In genomic region chr19:58473775-58474174, GRCh38 we compare ENCODE assay signal across 26 cellular contexts. TPM values are rescaled to one million over a fixed set of nuclear protein-coding genes. Genes with fewer than 3 reads are reported as not detected.
DNase-seq lines count a peak whose midpoint lies in the region; ATAC-seq, FAIRE-seq and TF ChIP-seq lines count a peak whose summit lies in the region.
"Had no signal": no experiment of that assay in that cellular context is flagged by ENCODE, and none has a peak within 500 bp of the region (broad histone marks: within the 10 kb centered on the region; RNA-seq: fewer than 3 reads in every experiment).

No MANE protein-coding gene starts in this region.

- no peak overlapping the region for H3K9ac ChIP-seq in SK-N-SH
- H3K9ac ChIP-seq in GM12878 (ENCODE audit: control insufficient read depth, insufficient read depth, low read length) = no peak overlapping the region
- no peak overlapping the region for H3K9ac ChIP-seq in kidney (ENCODE audit: low read length in 2 of 2)

- H3K4me3 ChIP-seq in SK-N-SH (ENCODE audit: low read depth in 2 of 2, low read length in 1 of 2) = no peak overlapping the region
- no peak overlapping the region for H3K4me3 ChIP-seq in GM12878
- no peak overlapping the region for H3K4me3 ChIP-seq in kidney (ENCODE audit: low read length in 2 of 2)
- H3K4me3 ChIP-seq: ascending aorta, heart left ventricle, pancreas, right lobe of liver, SJCRH30, tibial nerve had no signal

- no peak for TF ChIP-seq CTCF in SK-N-SH (IDR thresholded peaks at IDR 0.05)
- no peak for TF ChIP-seq CTCF in HFFc6 (IDR thresholded peaks at IDR 0.05)
- no peak for TF ChIP-seq CTCF in GM12878 (IDR thresholded peaks at IDR 0.05 in 2 of 3, conservative IDR thresholded peaks at IDR 0.05 in 1 of 3; ENCODE audit: control insufficient read depth in 2 of 3, extremely low read depth in 1 of 3, insufficient read depth in 1 of 3, low read depth in 3 of 3, low read length in 3 of 3)
- no peak for TF ChIP-seq CTCF in nephron (IDR thresholded peaks at IDR 0.05; ENCODE audit: unreplicated experiment in 3 of 3)
- TF ChIP-seq CTCF in kidney (IDR thresholded peaks at IDR 0.05; ENCODE audit: borderline replicate concordance, extremely low read depth, insufficient read depth) = no peak

- H3K4me1 ChIP-seq in SK-N-SH (ENCODE audit: control insufficient read depth in 1 of 2, insufficient read depth in 2 of 2, low read depth in 1 of 2, low read length in 1 of 2) (peaks cover 0 to 33% of the 10 kb centered on the region in 2 experiments; a peak in 1 of 4 replicates), GM12878 (ENCODE audit: control insufficient read depth, insufficient read depth, low read length) (peaks cover 21% of the 10 kb centered on the region), kidney (ENCODE audit: control insufficient read depth in 1 of 2, insufficient read depth in 1 of 2, low read depth in 1 of 2, low read length in 2 of 2) (peaks cover 11 to 12% of the 10 kb centered on the region in 2 donors)
- H3K4me1 ChIP-seq: BE2C had no signal

- CTCF ChIA-PET in SK-N-SH (lab: Yijun Ruan, JAX) (no interaction called here), GM12878 (lab: Yijun Ruan, JAX) (no interaction called here)

- H3K4me2 ChIP-seq in SK-N-SH (no peak overlapping the region), GM12878 (ENCODE audit: control insufficient read depth, insufficient read depth) (no peak overlapping the region)

- H3K4me3 Mint-ChIP-seq in HFFc6 (no peak overlapping the region; the same call in 1 of the 2 replicates), nephron (peak overlapping the region; percentile 68 to 96 (median 92))

- H3K9me3 Mint-ChIP-seq in HFFc6 (no peaks in the 10 kb centered on the region), nephron (no peaks in the 10 kb centered on the region)
- H3K9me3 Mint-ChIP-seq: H9; stimulated activated memory B cell treated with anti-CD40 and anti-IgM and Interleukin-4, amounts not matched to agents 10 μg/mL and 1 μg/mL and 100 μg/mL, for 72 hours had no signal

- RAD21 ChIA-PET in GM12878 (lab: Charles Lee; ENCODE audit: unreplicated experiment) = no interaction called here

- H3K27ac ChIP-seq in SK-N-SH (ENCODE audit: low read depth in 2 of 2, low read length in 1 of 2) (no peak overlapping the region; a peak in 1 of 4 replicates), GM12878 (ENCODE audit: control insufficient read depth, insufficient read depth) (no peak overlapping the region), kidney (ENCODE audit: low read depth in 2 of 2, low read length in 2 of 2) (no peak overlapping the region)
- H3K27ac ChIP-seq: ascending aorta, heart left ventricle, pancreas, right lobe of liver, SJCRH30 had no signal

- TF ChIP-seq RAD21 in SK-N-SH (IDR thresholded peaks at IDR 0.05; ENCODE audit: low read length) = no peak
- TF ChIP-seq RAD21 in GM12878 (IDR thresholded peaks at IDR 0.05; ENCODE audit: insufficient read depth, low read depth, low read length) = no peak

- SMC1A ChIA-PET in GM12878 (lab: Charles Lee; ENCODE audit: uncharacterized antibody, unreplicated experiment) = interaction anchor here (0.9 to 1.3 kb wide), 2 partner anchors 15 to 22 kb away, joined by 3 read pairs; partner anchors contain the start of gene ZNF324B

- no peaks in the 10 kb centered on the region for H3K27me3 ChIP-seq in SK-N-SH (ENCODE audit: insufficient read depth)
- H3K27me3 ChIP-seq in GM12878 (replicated peaks in 1 of 2; ENCODE audit: control insufficient read depth in 2 of 2, insufficient read depth in 2 of 2, low read length in 1 of 2) = no peaks in the 10 kb centered on the region
- H3K27me3 ChIP-seq: ascending aorta, BE2C, heart left ventricle, pancreas, right lobe of liver, SJCRH30, tibial nerve had no signal

- H3K9me3 ChIP-seq in SK-N-SH (no peaks in the 10 kb centered on the region), GM12878 (replicated peaks; ENCODE audit: control insufficient read depth, insufficient read depth, low read length) (no peaks in the 10 kb centered on the region), kidney (ENCODE audit: control insufficient read depth in 1 of 2, low read length in 2 of 2) (no peaks in the 10 kb centered on the region)
- H3K9me3 ChIP-seq: ascending aorta, BE2C, heart left ventricle, pancreas, right lobe of liver, SJCRH30, tibial nerve had no signal

- peak; percentile 60; the same call in 1 of the 2 replicates for TF ChIP-seq POLR2A in GM12878 (IDR thresholded peaks at IDR 0.05; ENCODE audit: low read depth, low read length)

- H2AFZ ChIP-seq in SK-N-SH (ENCODE audit: low read depth) = no peak overlapping the region
- H2AFZ ChIP-seq in GM12878 (ENCODE audit: control insufficient read depth, low read depth, low read length) = no peak overlapping the region

- POLR2A ChIA-PET in SK-N-SH (lab: Yijun Ruan, JAX) (no interaction called here), GM12878 (lab: Charles Lee) (no interaction called here)

- H3K27me3 Mint-ChIP-seq in HFFc6 (ENCODE audit: insufficient read depth) (peaks cover 3% of the 10 kb centered on the region; the same call in 1 of the 2 replicates), nephron (ENCODE audit: low read depth) (no peaks in the 10 kb centered on the region)
- H3K27me3 Mint-ChIP-seq: stimulated activated memory B cell treated with anti-CD40 and anti-IgM and Interleukin-4, amounts not matched to agents 10 μg/mL and 1 μg/mL and 100 μg/mL, for 72 hours had no signal

- TF ChIP-seq EP300 in SK-N-SH (IDR thresholded peaks at IDR 0.05; ENCODE audit: borderline replicate concordance in 1 of 2, low read depth in 1 of 2, low read length in 1 of 2) (no peak), GM12878 (IDR thresholded peaks at IDR 0.05; ENCODE audit: borderline replicate concordance in 1 of 2, control insufficient read depth in 1 of 2, low read depth in 2 of 2, low read length in 2 of 2) (no peak)

- no peak for DNase-seq in SK-N-SH
- DNase-seq in HFFc6 = no peak
- no peak for DNase-seq in GM12878 (ENCODE audit: low read depth, low spot score)
- DNase-seq in left cardiac atrium = no peak
- no peak for DNase-seq in superior temporal gyrus (ENCODE audit: extremely low spot score)
- no peak for DNase-seq in kidney
- DNase-seq: 8988T; activated CD4-positive, alpha-beta T cell treated with anti-CD3 and anti-CD28 coated beads for 1 hour; activated naive CD4-positive, alpha-beta T cell; BE2C; H9; heart left ventricle; NCI-H1436; NCI-H774; pancreas; SJCRH30; stimulated activated CD4-positive, alpha-beta T cell treated with anti-CD3 and anti-CD28 coated beads, Interleukin-15, amount 100 ng/mL, for 24 hours had no signal

- H3K36me3 Mint-ChIP-seq in HFFc6 (ENCODE audit: low read depth) (no peaks in the 10 kb centered on the region; the same call in none of the 2 replicates), nephron (ENCODE audit: low read depth) (peaks cover 11% of the 10 kb centered on the region)

- BruUV-seq in GM12878 (replicated peaks; lab: Mats Ljungman, UMichigan) = no TSS peak

- H3K27ac Mint-ChIP-seq in HFFc6 (peak overlapping the region; percentile 96), nephron (peak overlapping the region in 1 of 3 experiments; percentile 62)
- H3K27ac Mint-ChIP-seq: H9; stimulated activated memory B cell treated with anti-CD40 and anti-IgM and Interleukin-4, amounts not matched to agents 10 μg/mL and 1 μg/mL and 100 μg/mL, for 72 hours had no signal

- in situ Hi-C loops in GM12878 (cut with MboI) = no loop called here

- H3K4me1 Mint-ChIP-seq in HFFc6 (ENCODE audit: low read depth) (peaks cover 29% of the 10 kb centered on the region), nephron (peaks cover 6% of the 10 kb centered on the region)

- intact Hi-C loops in GM12878 (cut with micrococcal nuclease; ENCODE audit: unreplicated experiment) (no loop called here), left cardiac atrium (cut with DNase I) (no loop called here), kidney (cut with DNase I) (no loop called here)

- no peaks in the 10 kb centered on the region for H3K9me2 ChIP-seq in SK-N-SH

- H3K36me3 ChIP-seq in SK-N-SH (replicated peaks in 1 of 2; ENCODE audit: control insufficient read depth in 1 of 2, insufficient read depth in 2 of 2, low read length in 1 of 2) (peaks cover 0 to 35% of the 10 kb centered on the region in 2 experiments), GM12878 (ENCODE audit: control insufficient read depth in 2 of 2, insufficient read depth in 2 of 2, low read length in 1 of 2) (peaks cover 7% of the 10 kb centered on the region in 2 experiments), kidney (ENCODE audit: control insufficient read depth in 1 of 2, insufficient read depth in 2 of 2, low read length in 2 of 2) (peaks cover 5 to 11% of the 10 kb centered on the region in 2 donors)
- H3K36me3 ChIP-seq: right lobe of liver had no signal

- H4K20me1 ChIP-seq in SK-N-SH (ENCODE audit: insufficient read depth) = 0 out of 2 replicates have a peak, but pooled peaks cover 6% of the 10 kb centered on the region
- no peaks in the 10 kb centered on the region for H4K20me1 ChIP-seq in GM12878 (ENCODE audit: control insufficient read depth, insufficient read depth)

- H3F3A ChIP-seq in SK-N-SH (replicated peaks; ENCODE audit: insufficient read depth) = peaks cover 10% of the 10 kb centered on the region

- peaks cover 9% of the 10 kb centered on the region; the same call in 1 of the 2 replicates for H3K79me2 ChIP-seq in SK-N-SH (ENCODE audit: insufficient read depth)
- peaks cover 3% of the 10 kb centered on the region for H3K79me2 ChIP-seq in GM12878 (ENCODE audit: control insufficient read depth, insufficient read depth, low read length)

- FAIRE-seq in GM12878 (lab: Jason Lieb, UNC) (no peak), kidney (lab: Jason Lieb, UNC) (no peak)
- FAIRE-seq: endometrium, G401.6, pancreas had no signal

- ATAC-seq in SK-N-SH treated with all-trans-retinoic acid at 6 μM for 48 hours (no peak), GM12878 (no peak), left cardiac atrium (no peak)
- ATAC-seq: heart left ventricle; pancreas; PC-3; right lobe of liver; stimulated activated memory B cell treated with anti-CD40 and anti-IgM and Interleukin-4, amounts not matched to agents 10 μg/mL and 1 μg/mL and 100 μg/mL, for 72 hours had no signal

RNA-seq across cellular contexts. Expression of gene ZNF446, which starts 2.4 kb away (rescaled TPM):
- polyA plus RNA-seq in SK-N-SH (2012; rRNA removed) (6.9 and 7.0 TPM in 2 replicates), GM12878 (2011; rRNA removed) (1.1 and 3.5 TPM in 2 replicates), GM12878 (2014; fragmentation: Illumina TruSeq; extraction: Trizol) (0.63 and 1.6 TPM in 2 replicates), GM12878 (2014; fragmentation: Nextera tagmentation; extraction: Ambion mirVana) (under 1 TPM; 0.14 to 0.49 TPM), GM12878 (2014; rRNA removed) (5.3 and 5.8 TPM in 2 replicates), GM12878 (2016; fragmentation: Nextera tagmentation; extraction: Ambion mirVana) (1 to 10 TPM; 4.7 to 5.7 TPM), kidney (ENCODE audit: insufficient read depth, low read depth, low replicate concordance) (12.6 TPM)
- 2.3 and 4.2 TPM in 2 replicates for polyA plus RNA-seq in SK-N-SH (2012; cell fraction: cytosol; rRNA removed)
- 22.6 and 27.0 TPM in 2 replicates for polyA plus RNA-seq in SK-N-SH (2012; cell fraction: nucleus; rRNA removed)
- total RNA-seq in HFFc6 (2021; fragmentation: NEBNext Ultra II Directional; extraction: Animal tissue kit (Norgen Biotek cat#: 25700)) = 1 to 10 TPM; 5.7 to 6.9 (median 6.2) TPM
- total RNA-seq in GM12878 (2013; cell fraction: nucleolus; rRNA removed) = 13.0 and 16.4 TPM in 2 replicates
- total RNA-seq in GM12878 (2014; rRNA removed) (6.5 and 6.9 TPM in 2 replicates), GM12878 (2014; rRNA removed; fragmentation: Illumina TruSeq; extraction: Trizol) (2.3 and 2.5 TPM in 2 replicates), GM12878 (2021) (5.6 and 6.0 TPM in 2 replicates), left cardiac atrium (1 to 10 TPM; 4.1 to 5.1 TPM), kidney (13.3 TPM)
- polyA plus RNA-seq in GM12878 (2011; ENCODE audit: low read depth) = 2.3 TPM
- 4.5 and 7.9 TPM in 2 replicates for polyA plus RNA-seq in GM12878 (2011; cell fraction: cytosol; rRNA removed)
- polyA plus RNA-seq in GM12878 (2011; cell fraction: nucleus; rRNA removed) = 15.2 and 15.6 TPM in 2 replicates
- polyA plus RNA-seq in GM12878 (2012) = 7.6 and 8.0 TPM in 2 replicates
- 3.6 and 6.9 TPM in 2 replicates for polyA minus RNA-seq in GM12878 (2011; rRNA and poly(A)+ RNA removed)
- 3.8 and 4.0 TPM in 2 replicates for polyA minus RNA-seq in GM12878 (2011; cell fraction: cytosol; rRNA and poly(A)+ RNA removed)
- 7.7 and 11.0 TPM in 2 replicates for polyA minus RNA-seq in GM12878 (2011; cell fraction: nucleus; rRNA and poly(A)+ RNA removed)

RNA-seq across cellular contexts. Expression of gene ZNF324, which starts 6.9 kb away (rescaled TPM):
- polyA plus RNA-seq in SK-N-SH (2012; rRNA removed) = 5.6 and 6.0 TPM in 2 replicates
- 2.2 and 3.8 TPM in 2 replicates for polyA plus RNA-seq in SK-N-SH (2012; cell fraction: cytosol; rRNA removed)
- polyA plus RNA-seq in SK-N-SH (2012; cell fraction: nucleus; rRNA removed) = 11.5 and 12.0 TPM in 2 replicates
- total RNA-seq in HFFc6 (2021; fragmentation: NEBNext Ultra II Directional; extraction: Animal tissue kit (Norgen Biotek cat#: 25700)) = 1 to 10 TPM; 5.6 to 7.5 (median 6.8) TPM
- 35.9 and 44.8 TPM in 2 replicates for total RNA-seq in GM12878 (2013; cell fraction: nucleolus; rRNA removed)
- 10.6 and 13.9 TPM in 2 replicates for total RNA-seq in GM12878 (2014; rRNA removed)
- 5.0 and 5.9 TPM in 2 replicates for total RNA-seq in GM12878 (2014; rRNA removed; fragmentation: Illumina TruSeq; extraction: Trizol)
- total RNA-seq in GM12878 (2021) = 12.1 and 12.9 TPM in 2 replicates
- polyA plus RNA-seq in GM12878 (2011; ENCODE audit: low read depth) = 3.3 TPM
- polyA plus RNA-seq in GM12878 (2011; rRNA removed) = 2.8 and 5.7 TPM in 2 replicates
- polyA plus RNA-seq in GM12878 (2011; cell fraction: cytosol; rRNA removed) = 6.7 and 10.0 TPM in 2 replicates
- polyA plus RNA-seq in GM12878 (2011; cell fraction: nucleus; rRNA removed) = 11.2 and 13.9 TPM in 2 replicates
- polyA plus RNA-seq in GM12878 (2012) = 7.0 and 7.3 TPM in 2 replicates
- polyA plus RNA-seq in GM12878 (2014; fragmentation: Illumina TruSeq; extraction: Trizol) = 3.1 and 3.5 TPM in 2 replicates
- 1 to 10 TPM in 1 of 2 experiments, under 1 TPM in 1; 0.71 to 2.1 TPM for polyA plus RNA-seq in GM12878 (2014; fragmentation: Nextera tagmentation; extraction: Ambion mirVana)
- 8.1 and 9.5 TPM in 2 replicates for polyA plus RNA-seq in GM12878 (2014; rRNA removed)
- polyA plus RNA-seq in GM12878 (2016; fragmentation: Nextera tagmentation; extraction: Ambion mirVana) = 1 to 10 TPM; 8.5 to 9.0 TPM
- polyA minus RNA-seq in GM12878 (2011; rRNA and poly(A)+ RNA removed) = 9.7 and 19.5 TPM in 2 replicates
- 4.1 and 5.9 TPM in 2 replicates for polyA minus RNA-seq in GM12878 (2011; cell fraction: cytosol; rRNA and poly(A)+ RNA removed)
- polyA minus RNA-seq in GM12878 (2011; cell fraction: nucleus; rRNA and poly(A)+ RNA removed) = 19.2 and 29.2 TPM in 2 replicates
- 1 to 10 TPM; 4.4 to 6.1 TPM for total RNA-seq in left cardiac atrium
- 13.0 TPM for total RNA-seq in kidney
- 3.9 TPM for polyA plus RNA-seq in kidney (ENCODE audit: insufficient read depth, low read depth, low replicate concordance)

RNA-seq across cellular contexts. Expression of gene ZNF324B, which starts 22.4 kb away (rescaled TPM):
- polyA plus RNA-seq in SK-N-SH (2012; rRNA removed) (2.9 and 3.8 TPM in 2 replicates), GM12878 (2011; rRNA removed) (1.9 and 3.3 TPM in 2 replicates), GM12878 (2014; fragmentation: Illumina TruSeq; extraction: Trizol) (3.0 and 4.2 TPM in 2 replicates), GM12878 (2014; fragmentation: Nextera tagmentation; extraction: Ambion mirVana) (under 1 TPM; 0.11 to 0.29 TPM), GM12878 (2014; rRNA removed) (7.6 and 8.4 TPM in 2 replicates), GM12878 (2016; fragmentation: Nextera tagmentation; extraction: Ambion mirVana) (1 to 10 TPM; 3.5 to 4.4 TPM), kidney (ENCODE audit: insufficient read depth, low read depth, low replicate concordance) (3.4 TPM)
- polyA plus RNA-seq in SK-N-SH (2012; cell fraction: cytosol; rRNA removed) = 2.1 and 2.8 TPM in 2 replicates
- 5.6 and 6.3 TPM in 2 replicates for polyA plus RNA-seq in SK-N-SH (2012; cell fraction: nucleus; rRNA removed)
- total RNA-seq in HFFc6 (2021; fragmentation: NEBNext Ultra II Directional; extraction: Animal tissue kit (Norgen Biotek cat#: 25700)) = 1 to 10 TPM; 3.8 to 5.9 (median 4.7) TPM
- total RNA-seq in GM12878 (2013; cell fraction: nucleolus; rRNA removed) = 23.8 and 27.7 TPM in 2 replicates
- total RNA-seq in GM12878 (2014; rRNA removed) (7.9 and 8.8 TPM in 2 replicates), GM12878 (2014; rRNA removed; fragmentation: Illumina TruSeq; extraction: Trizol) (5.3 and 5.9 TPM in 2 replicates), GM12878 (2021) (9.3 and 12.8 TPM in 2 replicates), left cardiac atrium (1 to 10 TPM; 3.9 to 4.7 TPM), kidney (9.9 TPM)
- polyA plus RNA-seq in GM12878 (2011; ENCODE audit: low read depth) = 1.4 TPM
- polyA plus RNA-seq in GM12878 (2011; cell fraction: cytosol; rRNA removed) = 3.7 and 5.2 TPM in 2 replicates
- 5.2 and 7.0 TPM in 2 replicates for polyA plus RNA-seq in GM12878 (2011; cell fraction: nucleus; rRNA removed)
- polyA plus RNA-seq in GM12878 (2012) = 3.4 and 4.2 TPM in 2 replicates
- polyA minus RNA-seq in GM12878 (2011; rRNA and poly(A)+ RNA removed) = 4.8 and 13.2 TPM in 2 replicates
- 4.1 and 4.4 TPM in 2 replicates for polyA minus RNA-seq in GM12878 (2011; cell fraction: cytosol; rRNA and poly(A)+ RNA removed)
- 4.1 and 9.5 TPM in 2 replicates for polyA minus RNA-seq in GM12878 (2011; cell fraction: nucleus; rRNA and poly(A)+ RNA removed)

RNA-seq across cellular contexts. Expression of gene ZNF132, which starts 33.8 kb away (rescaled TPM):
- polyA plus RNA-seq in SK-N-SH (2012; rRNA removed) = 1.3 and 1.9 TPM in 2 replicates
- 0.99 and 1.5 TPM in 2 replicates for polyA plus RNA-seq in SK-N-SH (2012; cell fraction: cytosol; rRNA removed)
- 2.2 and 3.1 TPM in 2 replicates for polyA plus RNA-seq in SK-N-SH (2012; cell fraction: nucleus; rRNA removed)
- total RNA-seq in HFFc6 (2021; fragmentation: NEBNext Ultra II Directional; extraction: Animal tissue kit (Norgen Biotek cat#: 25700)) = 1 to 10 TPM; 4.0 to 5.2 (median 4.5) TPM
- total RNA-seq in GM12878 (2013; cell fraction: nucleolus; rRNA removed) = 8.4 and 8.7 TPM in 2 replicates
- total RNA-seq in GM12878 (2014; rRNA removed) = 3.5 and 4.0 TPM in 2 replicates
- 3.3 and 3.5 TPM in 2 replicates for total RNA-seq in GM12878 (2014; rRNA removed; fragmentation: Illumina TruSeq; extraction: Trizol)
- total RNA-seq in GM12878 (2021) = 2.7 and 3.4 TPM in 2 replicates
- polyA plus RNA-seq in GM12878 (2011; ENCODE audit: low read depth) = 1.3 TPM
- 0.68 and 0.81 TPM in 2 replicates for polyA plus RNA-seq in GM12878 (2011; rRNA removed)
- polyA plus RNA-seq in GM12878 (2011; cell fraction: cytosol; rRNA removed) = 0.40 and 0.42 TPM in 2 replicates
- 1.2 and 1.8 TPM in 2 replicates for polyA plus RNA-seq in GM12878 (2011; cell fraction: nucleus; rRNA removed)
- polyA plus RNA-seq in GM12878 (2012) = 0.69 and 2.1 TPM in 2 replicates
- polyA plus RNA-seq in GM12878 (2014; fragmentation: Illumina TruSeq; extraction: Trizol) = 2.0 and 2.2 TPM in 2 replicates
- under 1 TPM; 0.56 to 0.73 TPM for polyA plus RNA-seq in GM12878 (2014; fragmentation: Nextera tagmentation; extraction: Ambion mirVana)
- polyA plus RNA-seq in GM12878 (2014; rRNA removed) = 1.4 and 1.9 TPM in 2 replicates
- polyA plus RNA-seq in GM12878 (2016; fragmentation: Nextera tagmentation; extraction: Ambion mirVana) = 1 to 10 TPM; 2.4 to 3.0 TPM
- polyA minus RNA-seq in GM12878 (2011; rRNA and poly(A)+ RNA removed) = 3.7 and 4.0 TPM in 2 replicates
- polyA minus RNA-seq in GM12878 (2011; cell fraction: cytosol; rRNA and poly(A)+ RNA removed) = 0.62 TPM in 1 of 2 replicates, not detected in the other
- 3.5 TPM in 2 replicates for polyA minus RNA-seq in GM12878 (2011; cell fraction: nucleus; rRNA and poly(A)+ RNA removed)
- 1 to 10 TPM; 4.7 to 7.3 TPM for total RNA-seq in left cardiac atrium
- 7.8 TPM for total RNA-seq in kidney
- polyA plus RNA-seq in kidney (ENCODE audit: insufficient read depth, low read depth, low replicate concordance) = 2.9 TPM
- total RNA-seq: PC-3, SJCRH30 had no signal

RNA-seq across cellular contexts. Expression of gene SLC27A5, which starts 38.0 kb away (rescaled TPM):
- 50.5 and 57.3 TPM in 2 replicates for polyA plus RNA-seq in SK-N-SH (2012; rRNA removed)
- polyA plus RNA-seq in SK-N-SH (2012; cell fraction: cytosol; rRNA removed) = 29.2 and 41.8 TPM in 2 replicates
- polyA plus RNA-seq in SK-N-SH (2012; cell fraction: nucleus; rRNA removed) = 24.0 and 40.3 TPM in 2 replicates
- total RNA-seq in HFFc6 (2021; fragmentation: NEBNext Ultra II Directional; extraction: Animal tissue kit (Norgen Biotek cat#: 25700)) = 1 to 10 TPM; 2.0 to 5.7 (median 2.6) TPM
- total RNA-seq in GM12878 (2013; cell fraction: nucleolus; rRNA removed) = 20.5 and 26.7 TPM in 2 replicates
- 48.4 and 57.2 TPM in 2 replicates for total RNA-seq in GM12878 (2014; rRNA removed)
- total RNA-seq in GM12878 (2014; rRNA removed; fragmentation: Illumina TruSeq; extraction: Trizol) = 25.7 and 26.8 TPM in 2 replicates
- 31.2 and 31.5 TPM in 2 replicates for total RNA-seq in GM12878 (2021)
- 28.8 TPM for polyA plus RNA-seq in GM12878 (2011; ENCODE audit: low read depth)
- polyA plus RNA-seq in GM12878 (2011; rRNA removed) = 13.7 and 32.0 TPM in 2 replicates
- 64.9 and 72.7 TPM in 2 replicates for polyA plus RNA-seq in GM12878 (2011; cell fraction: cytosol; rRNA removed)
- 30.2 and 38.4 TPM in 2 replicates for polyA plus RNA-seq in GM12878 (2011; cell fraction: nucleus; rRNA removed)
- polyA plus RNA-seq in GM12878 (2012) = 36.9 and 38.7 TPM in 2 replicates
- 5.7 and 21.2 TPM in 2 replicates for polyA plus RNA-seq in GM12878 (2014; fragmentation: Illumina TruSeq; extraction: Trizol)
- polyA plus RNA-seq in GM12878 (2014; fragmentation: Nextera tagmentation; extraction: Ambion mirVana) = 100 to 1,000 TPM; 113 to 127 TPM
- 55.7 and 62.9 TPM in 2 replicates for polyA plus RNA-seq in GM12878 (2014; rRNA removed)
- 10 to 100 TPM; 25.8 to 28.6 TPM for polyA plus RNA-seq in GM12878 (2016; fragmentation: Nextera tagmentation; extraction: Ambion mirVana)
- polyA minus RNA-seq in GM12878 (2011; rRNA and poly(A)+ RNA removed) = 26.4 and 33.4 TPM in 2 replicates
- 7.6 and 12.6 TPM in 2 replicates for polyA minus RNA-seq in GM12878 (2011; cell fraction: cytosol; rRNA and poly(A)+ RNA removed)
- polyA minus RNA-seq in GM12878 (2011; cell fraction: nucleus; rRNA and poly(A)+ RNA removed) = 13.8 and 24.1 TPM in 2 replicates
- 1 to 10 TPM; 6.0 to 6.3 TPM for total RNA-seq in left cardiac atrium
- 10.8 TPM for total RNA-seq in kidney
- 41.5 TPM for polyA plus RNA-seq in kidney (ENCODE audit: insufficient read depth, low read depth, low replicate concordance)
- total RNA-seq: ascending aorta had no signal

Comparison
In these comparisons a context has a peak if more than half of its experiments do, and no peak if none do; other contexts are left out.
1. Of the 26 proteins assayed by ChIP-seq in both GM12878 and SK-N-SH: peak only in GM12878: none; only in SK-N-SH: SIN3A; in both: none; in neither: 25.